Comparison of ENCODE assay signal across 8 cellular contexts in genomic region chr2:54558188-54558975, GRCh38.
A peak's percentile ranks its signal among the peaks of the same experiment; 100 is the strongest.
DNase-seq lines count a peak whose midpoint lies in the region; ATAC-seq and TF ChIP-seq lines count a peak whose summit lies in the region.

No MANE protein-coding gene starts in this region.

- peak; percentile 68 to 69 for DNase-seq in AML-193 (lab: John Stamatoyannopoulos, UW)
- DNase-seq in NCI-H748 (lab: John Stamatoyannopoulos, UW; ENCODE audit: unreplicated experiment), result peak; percentile 80
- peak; percentile 67 for DNase-seq in activated CD8-positive, alpha-beta memory T cell treated with anti-CD3 and anti-CD28 coated beads, Interleukin-2, amount 50 U/mL, for 4 hours
- DNase-seq in epithelial cell of esophagus (ENCODE audit: low read depth), result peak; percentile 92
- DNase-seq in substantia nigra (lab: John Stamatoyannopoulos, UW), result peak in 6 of 49 donors; percentile 7 to 57 (median 23)

- ATAC-seq in GM19043 (IDR thresholded peaks at IDR 0.05; ENCODE audit: low read depth, unreplicated experiment) (peak; percentile 34), HG03342 (IDR thresholded peaks at IDR 0.05; ENCODE audit: unreplicated experiment) (peak; percentile 46)

- TF ChIP-seq CTCF in epithelial cell of esophagus (IDR thresholded peaks at IDR 0.05; ENCODE audit: insufficient read depth, low read depth, low read length, missing control alignments), result no peak

- peak overlapping the region; percentile 97 for H3K4me3 ChIP-seq in epithelial cell of esophagus (ENCODE audit: low read length)
- peak overlapping the region; percentile 66 to 70 for H3K4me3 ChIP-seq in muscle layer of duodenum (ENCODE audit: low read depth in 1 of 2, low read length in 2 of 2)

- H3K27me3 ChIP-seq in muscle layer of duodenum (ENCODE audit: low read depth, low read length), result no peaks in the 10 kb centered on the region

- no peaks in the 10 kb centered on the region for H3K9me3 ChIP-seq in muscle layer of duodenum (ENCODE audit: control insufficient read depth in 1 of 2, low read length in 2 of 2)

- H3K36me3 ChIP-seq in muscle layer of duodenum (ENCODE audit: control insufficient read depth in 1 of 2, insufficient read depth in 2 of 2, low read length in 2 of 2), result peaks cover 0 to 5% of the 10 kb centered on the region in 2 donors

- H3K27ac ChIP-seq in muscle layer of duodenum (ENCODE audit: low read length) (peak overlapping the region; percentile 96), substantia nigra (ENCODE audit: low read depth, low read length, poor library complexity, severe bottlenecking) (peak overlapping the region; percentile 7)

- peaks cover 41 to 49% of the 10 kb centered on the region in 2 donors for H3K4me1 ChIP-seq in muscle layer of duodenum (ENCODE audit: control insufficient read depth in 1 of 2, insufficient read depth in 2 of 2, low read length in 2 of 2)
